1 cellular context compared by ENCODE assay signal in the genomic region with DNA sequence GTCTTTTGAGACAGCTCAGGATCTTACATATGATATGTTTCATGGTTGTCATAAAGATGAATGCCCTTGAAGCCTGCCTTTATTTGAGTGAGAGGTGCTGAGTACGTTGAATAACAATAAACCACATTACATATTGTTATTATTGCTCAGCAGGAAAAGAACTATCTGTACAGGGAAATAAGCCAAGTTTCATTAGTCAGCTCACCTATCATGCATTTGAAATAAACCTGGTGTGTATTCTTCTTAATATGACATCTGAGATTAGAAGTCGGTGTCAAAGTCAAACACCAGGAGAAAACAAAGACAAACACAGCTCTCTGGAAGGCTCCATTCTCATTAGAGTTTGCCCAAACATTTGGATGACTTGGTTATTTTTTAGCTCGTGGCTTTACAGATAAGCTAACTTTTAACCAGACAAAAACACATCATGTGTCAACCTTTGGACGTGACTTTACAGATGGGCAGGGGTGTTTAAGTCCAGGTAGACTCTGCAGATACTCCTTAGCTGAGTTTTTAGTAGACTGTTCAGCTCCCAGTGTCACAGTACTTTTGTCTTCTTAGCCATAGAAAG.
TF ChIP-seq lines count a peak whose summit lies in the region.

No MANE protein-coding gene starts in this region.

TF ChIP-seq in HepG2, 621 proteins besides CTCF, POLR2A, EP300 and RAD21 (continued from another document and continues in another):
- TF ChIP-seq, protein P1, sequence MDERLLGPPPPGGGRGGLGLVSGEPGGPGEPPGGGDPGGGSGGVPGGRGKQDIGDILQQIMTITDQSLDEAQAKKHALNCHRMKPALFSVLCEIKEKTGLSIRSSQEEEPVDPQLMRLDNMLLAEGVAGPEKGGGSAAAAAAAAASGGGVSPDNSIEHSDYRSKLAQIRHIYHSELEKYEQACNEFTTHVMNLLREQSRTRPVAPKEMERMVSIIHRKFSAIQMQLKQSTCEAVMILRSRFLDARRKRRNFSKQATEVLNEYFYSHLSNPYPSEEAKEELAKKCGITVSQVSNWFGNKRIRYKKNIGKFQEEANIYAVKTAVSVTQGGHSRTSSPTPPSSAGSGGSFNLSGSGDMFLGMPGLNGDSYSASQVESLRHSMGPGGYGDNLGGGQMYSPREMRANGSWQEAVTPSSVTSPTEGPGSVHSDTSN (CRISPR knock-in tag; IDR thresholded peaks at IDR 0.05): no peak
- TF ChIP-seq MXD4 (CRISPR knock-in tag; IDR thresholded peaks at IDR 0.05): 0 out of 2 replicates have a peak, but pooled peaks have one; percentile 3
- TF ChIP-seq KLF12 (CRISPR knock-in tag; IDR thresholded peaks at IDR 0.05; ENCODE audit: borderline replicate concordance): no peak
- TF ChIP-seq, protein P2, sequence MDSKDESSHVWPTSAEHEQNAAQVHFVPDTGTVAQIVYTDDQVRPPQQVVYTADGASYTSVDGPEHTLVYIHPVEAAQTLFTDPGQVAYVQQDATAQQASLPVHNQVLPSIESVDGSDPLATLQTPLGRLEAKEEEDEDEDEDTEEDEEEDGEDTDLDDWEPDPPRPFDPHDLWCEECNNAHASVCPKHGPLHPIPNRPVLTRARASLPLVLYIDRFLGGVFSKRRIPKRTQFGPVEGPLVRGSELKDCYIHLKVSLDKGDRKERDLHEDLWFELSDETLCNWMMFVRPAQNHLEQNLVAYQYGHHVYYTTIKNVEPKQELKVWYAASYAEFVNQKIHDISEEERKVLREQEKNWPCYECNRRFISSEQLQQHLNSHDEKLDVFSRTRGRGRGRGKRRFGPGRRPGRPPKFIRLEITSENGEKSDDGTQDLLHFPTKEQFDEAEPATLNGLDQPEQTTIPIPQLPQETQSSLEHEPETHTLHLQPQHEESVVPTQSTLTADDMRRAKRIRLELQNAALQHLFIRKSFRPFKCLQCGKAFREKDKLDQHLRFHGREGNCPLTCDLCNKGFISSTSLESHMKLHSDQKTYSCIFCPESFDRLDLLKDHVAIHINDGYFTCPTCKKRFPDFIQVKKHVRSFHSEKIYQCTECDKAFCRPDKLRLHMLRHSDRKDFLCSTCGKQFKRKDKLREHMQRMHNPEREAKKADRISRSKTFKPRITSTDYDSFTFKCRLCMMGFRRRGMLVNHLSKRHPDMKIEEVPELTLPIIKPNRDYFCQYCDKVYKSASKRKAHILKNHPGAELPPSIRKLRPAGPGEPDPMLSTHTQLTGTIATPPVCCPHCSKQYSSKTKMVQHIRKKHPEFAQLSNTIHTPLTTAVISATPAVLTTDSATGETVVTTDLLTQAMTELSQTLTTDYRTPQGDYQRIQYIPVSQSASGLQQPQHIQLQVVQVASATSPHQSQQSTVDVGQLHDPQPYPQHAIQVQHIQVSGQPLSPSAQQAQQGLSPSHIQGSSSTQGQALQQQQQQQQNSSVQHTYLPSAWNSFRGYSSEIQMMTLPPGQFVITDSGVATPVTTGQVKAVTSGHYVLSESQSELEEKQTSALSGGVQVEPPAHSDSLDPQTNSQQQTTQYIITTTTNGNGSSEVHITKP (CRISPR knock-in tag; IDR thresholded peaks at IDR 0.05; ENCODE audit: low read depth): peak; percentile 64; the same call in 1 of the 2 replicates
- TF ChIP-seq RXRA (CRISPR knock-in tag; IDR thresholded peaks at IDR 0.05): no peak
- TF ChIP-seq SOX6 (IDR thresholded peaks at IDR 0.05): no peak
- peak; percentile 87 for TF ChIP-seq SOX6 (CRISPR knock-in tag; IDR thresholded peaks at IDR 0.05)
- TF ChIP-seq, protein P3, sequence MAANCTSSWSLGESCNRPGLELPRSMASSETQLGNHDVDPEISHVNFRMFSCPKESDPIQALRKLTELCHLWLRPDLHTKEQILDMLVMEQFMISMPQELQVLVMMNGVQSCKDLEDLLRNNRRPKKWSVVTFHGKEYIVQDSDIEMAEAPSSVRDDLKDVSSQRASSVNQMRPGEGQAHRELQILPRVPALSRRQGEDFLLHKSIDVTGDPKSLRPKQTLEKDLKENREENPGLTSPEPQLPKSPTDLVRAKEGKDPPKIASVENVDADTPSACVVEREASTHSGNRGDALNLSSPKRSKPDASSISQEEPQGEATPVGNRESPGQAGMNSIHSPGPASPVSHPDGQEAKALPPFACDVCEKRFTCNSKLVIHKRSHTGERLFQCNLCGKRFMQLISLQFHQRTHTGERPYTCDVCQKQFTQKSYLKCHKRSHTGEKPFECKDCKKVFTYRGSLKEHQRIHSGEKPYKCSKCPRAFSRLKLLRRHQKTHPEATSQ (CRISPR knock-in tag; IDR thresholded peaks at IDR 0.05; ENCODE audit: borderline replicate concordance): no peak
- TF ChIP-seq, protein P4, sequence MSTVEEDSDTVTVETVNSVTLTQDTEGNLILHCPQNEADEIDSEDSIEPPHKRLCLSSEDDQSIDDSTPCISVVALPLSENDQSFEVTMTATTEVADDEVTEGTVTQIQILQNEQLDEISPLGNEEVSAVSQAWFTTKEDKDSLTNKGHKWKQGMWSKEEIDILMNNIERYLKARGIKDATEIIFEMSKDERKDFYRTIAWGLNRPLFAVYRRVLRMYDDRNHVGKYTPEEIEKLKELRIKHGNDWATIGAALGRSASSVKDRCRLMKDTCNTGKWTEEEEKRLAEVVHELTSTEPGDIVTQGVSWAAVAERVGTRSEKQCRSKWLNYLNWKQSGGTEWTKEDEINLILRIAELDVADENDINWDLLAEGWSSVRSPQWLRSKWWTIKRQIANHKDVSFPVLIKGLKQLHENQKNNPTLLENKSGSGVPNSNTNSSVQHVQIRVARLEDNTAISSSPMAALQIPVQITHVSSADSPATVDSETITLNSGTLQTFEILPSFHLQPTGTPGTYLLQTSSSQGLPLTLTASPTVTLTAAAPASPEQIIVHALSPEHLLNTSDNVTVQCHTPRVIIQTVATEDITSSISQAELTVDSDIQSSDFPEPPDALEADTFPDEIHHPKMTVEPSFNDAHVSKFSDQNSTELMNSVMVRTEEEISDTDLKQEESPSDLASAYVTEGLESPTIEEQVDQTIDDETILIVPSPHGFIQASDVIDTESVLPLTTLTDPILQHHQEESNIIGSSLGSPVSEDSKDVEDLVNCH (CRISPR knock-in tag; IDR thresholded peaks at IDR 0.05): no peak
- TF ChIP-seq ZFX (CRISPR knock-in tag; IDR thresholded peaks at IDR 0.05; ENCODE audit: low read depth): peak; percentile 11; the same call in 1 of the 2 replicates
- TF ChIP-seq AGO1 (IDR thresholded peaks at IDR 0.05; ENCODE audit: low read depth, low read length, poor library complexity, severe bottlenecking): no peak
- TF ChIP-seq, protein P5, sequence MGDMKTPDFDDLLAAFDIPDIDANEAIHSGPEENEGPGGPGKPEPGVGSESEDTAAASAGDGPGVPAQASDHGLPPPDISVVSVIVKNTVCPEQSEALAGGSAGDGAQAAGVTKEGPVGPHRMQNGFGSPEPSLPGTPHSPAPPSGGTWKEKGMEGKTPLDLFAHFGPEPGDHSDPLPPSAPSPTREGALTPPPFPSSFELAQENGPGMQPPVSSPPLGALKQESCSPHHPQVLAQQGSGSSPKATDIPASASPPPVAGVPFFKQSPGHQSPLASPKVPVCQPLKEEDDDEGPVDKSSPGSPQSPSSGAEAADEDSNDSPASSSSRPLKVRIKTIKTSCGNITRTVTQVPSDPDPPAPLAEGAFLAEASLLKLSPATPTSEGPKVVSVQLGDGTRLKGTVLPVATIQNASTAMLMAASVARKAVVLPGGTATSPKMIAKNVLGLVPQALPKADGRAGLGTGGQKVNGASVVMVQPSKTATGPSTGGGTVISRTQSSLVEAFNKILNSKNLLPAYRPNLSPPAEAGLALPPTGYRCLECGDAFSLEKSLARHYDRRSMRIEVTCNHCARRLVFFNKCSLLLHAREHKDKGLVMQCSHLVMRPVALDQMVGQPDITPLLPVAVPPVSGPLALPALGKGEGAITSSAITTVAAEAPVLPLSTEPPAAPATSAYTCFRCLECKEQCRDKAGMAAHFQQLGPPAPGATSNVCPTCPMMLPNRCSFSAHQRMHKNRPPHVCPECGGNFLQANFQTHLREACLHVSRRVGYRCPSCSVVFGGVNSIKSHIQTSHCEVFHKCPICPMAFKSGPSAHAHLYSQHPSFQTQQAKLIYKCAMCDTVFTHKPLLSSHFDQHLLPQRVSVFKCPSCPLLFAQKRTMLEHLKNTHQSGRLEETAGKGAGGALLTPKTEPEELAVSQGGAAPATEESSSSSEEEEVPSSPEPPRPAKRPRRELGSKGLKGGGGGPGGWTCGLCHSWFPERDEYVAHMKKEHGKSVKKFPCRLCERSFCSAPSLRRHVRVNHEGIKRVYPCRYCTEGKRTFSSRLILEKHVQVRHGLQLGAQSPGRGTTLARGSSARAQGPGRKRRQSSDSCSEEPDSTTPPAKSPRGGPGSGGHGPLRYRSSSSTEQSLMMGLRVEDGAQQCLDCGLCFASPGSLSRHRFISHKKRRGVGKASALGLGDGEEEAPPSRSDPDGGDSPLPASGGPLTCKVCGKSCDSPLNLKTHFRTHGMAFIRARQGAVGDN (CRISPR knock-in tag; IDR thresholded peaks at IDR 0.05): no peak
- TF ChIP-seq CREB1 (IDR thresholded peaks at IDR 0.05): no peak
- TF ChIP-seq CREB1 (CRISPR knock-in tag; IDR thresholded peaks at IDR 0.05): peak; percentile 37
- TF ChIP-seq, protein P6, sequence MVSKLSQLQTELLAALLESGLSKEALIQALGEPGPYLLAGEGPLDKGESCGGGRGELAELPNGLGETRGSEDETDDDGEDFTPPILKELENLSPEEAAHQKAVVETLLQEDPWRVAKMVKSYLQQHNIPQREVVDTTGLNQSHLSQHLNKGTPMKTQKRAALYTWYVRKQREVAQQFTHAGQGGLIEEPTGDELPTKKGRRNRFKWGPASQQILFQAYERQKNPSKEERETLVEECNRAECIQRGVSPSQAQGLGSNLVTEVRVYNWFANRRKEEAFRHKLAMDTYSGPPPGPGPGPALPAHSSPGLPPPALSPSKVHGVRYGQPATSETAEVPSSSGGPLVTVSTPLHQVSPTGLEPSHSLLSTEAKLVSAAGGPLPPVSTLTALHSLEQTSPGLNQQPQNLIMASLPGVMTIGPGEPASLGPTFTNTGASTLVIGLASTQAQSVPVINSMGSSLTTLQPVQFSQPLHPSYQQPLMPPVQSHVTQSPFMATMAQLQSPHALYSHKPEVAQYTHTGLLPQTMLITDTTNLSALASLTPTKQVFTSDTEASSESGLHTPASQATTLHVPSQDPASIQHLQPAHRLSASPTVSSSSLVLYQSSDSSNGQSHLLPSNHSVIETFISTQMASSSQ (IDR thresholded peaks at IDR 0.05; ENCODE audit: low read depth): peak; percentile 93
- TF ChIP-seq, protein P6 (CRISPR knock-in tag; IDR thresholded peaks at IDR 0.05; ENCODE audit: borderline replicate concordance): peak; percentile 87; the same call in 1 of the 2 replicates
- no peak for TF ChIP-seq ZNF501 (CRISPR knock-in tag; IDR thresholded peaks at IDR 0.05)
- TF ChIP-seq HNF4A (CRISPR knock-in tag; IDR thresholded peaks at IDR 0.05): peak; percentile 88
- 0 out of 2 replicates have a peak, but pooled peaks have one; percentile 23 for TF ChIP-seq HNRNPUL1 (IDR thresholded peaks at IDR 0.05; ENCODE audit: low read depth, low read length)
- 0 out of 2 replicates have a peak, but pooled peaks have one; percentile 26 for TF ChIP-seq HOXA5 (CRISPR knock-in tag; IDR thresholded peaks at IDR 0.05)
- no peak for TF ChIP-seq CEBPB (IDR thresholded peaks at IDR 0.05; ENCODE audit: borderline replicate concordance, low read depth, low read length)
- TF ChIP-seq ASH2L (IDR thresholded peaks at IDR 0.05; ENCODE audit: insufficient read length, low read depth, low read length): peak; percentile 26
- peak; percentile 35; the same call in 1 of the 2 replicates for TF ChIP-seq ZNF292 (CRISPR knock-in tag; IDR thresholded peaks at IDR 0.05; ENCODE audit: borderline replicate concordance, low read depth)
- no peak for TF ChIP-seq ZNF296 (CRISPR knock-in tag; conservative IDR thresholded peaks at IDR 0.05)
- no peak for TF ChIP-seq MED13 (CRISPR knock-in tag; IDR thresholded peaks at IDR 0.05)
- no peak for TF ChIP-seq YEATS2 (CRISPR knock-in tag; IDR thresholded peaks at IDR 0.05; ENCODE audit: borderline replicate concordance)
- TF ChIP-seq, protein P7, sequence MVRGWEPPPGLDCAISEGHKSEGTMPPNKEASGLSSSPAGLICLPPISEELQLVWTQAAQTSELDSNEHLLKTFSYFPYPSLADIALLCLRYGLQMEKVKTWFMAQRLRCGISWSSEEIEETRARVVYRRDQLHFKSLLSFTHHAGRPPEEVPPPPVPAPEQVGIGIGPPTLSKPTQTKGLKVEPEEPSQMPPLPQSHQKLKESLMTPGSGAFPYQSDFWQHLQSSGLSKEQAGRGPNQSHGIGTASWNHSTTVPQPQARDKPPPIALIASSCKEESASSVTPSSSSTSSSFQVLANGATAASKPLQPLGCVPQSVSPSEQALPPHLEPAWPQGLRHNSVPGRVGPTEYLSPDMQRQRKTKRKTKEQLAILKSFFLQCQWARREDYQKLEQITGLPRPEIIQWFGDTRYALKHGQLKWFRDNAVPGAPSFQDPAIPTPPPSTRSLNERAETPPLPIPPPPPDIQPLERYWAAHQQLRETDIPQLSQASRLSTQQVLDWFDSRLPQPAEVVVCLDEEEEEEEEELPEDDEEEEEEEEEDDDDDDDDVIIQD (CRISPR knock-in tag; IDR thresholded peaks at IDR 0.05; ENCODE audit: low read depth): peak; percentile 41; the same call in 1 of the 2 replicates
- TF ChIP-seq SAP130 (CRISPR knock-in tag; IDR thresholded peaks at IDR 0.05; ENCODE audit: low read depth): peak; percentile 59
- peak; percentile 62; the same call in 1 of the 2 replicates for TF ChIP-seq PPARG (CRISPR knock-in tag; conservative IDR thresholded peaks at IDR 0.05)
- TF ChIP-seq, protein P8, sequence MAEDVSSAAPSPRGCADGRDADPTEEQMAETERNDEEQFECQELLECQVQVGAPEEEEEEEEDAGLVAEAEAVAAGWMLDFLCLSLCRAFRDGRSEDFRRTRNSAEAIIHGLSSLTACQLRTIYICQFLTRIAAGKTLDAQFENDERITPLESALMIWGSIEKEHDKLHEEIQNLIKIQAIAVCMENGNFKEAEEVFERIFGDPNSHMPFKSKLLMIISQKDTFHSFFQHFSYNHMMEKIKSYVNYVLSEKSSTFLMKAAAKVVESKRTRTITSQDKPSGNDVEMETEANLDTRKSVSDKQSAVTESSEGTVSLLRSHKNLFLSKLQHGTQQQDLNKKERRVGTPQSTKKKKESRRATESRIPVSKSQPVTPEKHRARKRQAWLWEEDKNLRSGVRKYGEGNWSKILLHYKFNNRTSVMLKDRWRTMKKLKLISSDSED (CRISPR knock-in tag; IDR thresholded peaks at IDR 0.05): no peak
- no peak for TF ChIP-seq ZNF10 (CRISPR knock-in tag; IDR thresholded peaks at IDR 0.05; ENCODE audit: borderline replicate concordance, low read depth)
- no peak for TF ChIP-seq ZSCAN22 (CRISPR knock-in tag; IDR thresholded peaks at IDR 0.05)
- no peak; the same call in 1 of the 2 replicates for TF ChIP-seq RCOR2 (CRISPR knock-in tag; IDR thresholded peaks at IDR 0.05)
- no peak for TF ChIP-seq NRL (CRISPR knock-in tag; IDR thresholded peaks at IDR 0.05; ENCODE audit: borderline replicate concordance)
- no peak for TF ChIP-seq FLYWCH1 (CRISPR knock-in tag; IDR thresholded peaks at IDR 0.05)
- TF ChIP-seq NBN (conservative IDR thresholded peaks at IDR 0.05): no peak
